In the genomic region with DNA sequence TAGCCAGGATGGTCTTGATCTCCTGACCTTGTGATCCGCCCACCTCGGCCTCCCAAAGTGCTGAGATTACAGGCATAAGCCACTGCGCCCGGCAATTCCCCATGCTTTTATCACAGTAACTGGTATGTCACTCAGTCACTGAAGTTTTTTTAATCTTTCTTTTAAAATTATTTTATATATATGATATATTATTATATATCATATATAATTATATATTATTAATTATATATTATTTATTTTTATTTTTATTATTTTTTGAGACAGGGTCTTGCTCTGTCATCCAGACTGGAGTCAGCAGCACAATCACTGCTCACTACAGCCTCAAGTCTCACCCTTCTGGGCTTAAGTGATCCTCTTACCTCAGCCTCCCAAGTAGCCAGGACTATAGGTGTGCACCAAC, we compare ENCODE assay signal across 6 cellular contexts.
"Had no signal": no experiment of that assay in that cellular context is flagged by ENCODE, and none has a peak within 500 bp of the region (broad histone marks: within the 10 kb centered on the region; RNA-seq: fewer than 3 reads in every experiment).

No MANE protein-coding gene starts in this region.

- H3K9me3 Mint-ChIP-seq: GM23338, H9, IgD-negative memory B cell had no signal

- DNase-seq: H9, HCEC 1CT, KBM-7 had no signal

- H3K9ac ChIP-seq: KMS-11 had no signal

- H3K27ac Mint-ChIP-seq: GM23338 had no signal

- H3K4me3 Mint-ChIP-seq: GM23338, H9 had no signal

- H3K4me2 ChIP-seq: GM23338, KMS-11 had no signal

- ATAC-seq: GM23338 had no signal

- H3K4me3 ChIP-seq: GM23338 had no signal

- H3K27me3 Mint-ChIP-seq: IgD-negative memory B cell had no signal

- H3K36me3 Mint-ChIP-seq: IgD-negative memory B cell had no signal

- H3K27ac ChIP-seq: KMS-11 had no signal
